18 cellular contexts compared by ENCODE assay signal in genomic region chr6:142764306-142764705, GRCh38.
"Had no signal": no experiment of that assay in that cellular context is flagged by ENCODE, and none has a peak within 500 bp of the region (broad histone marks: within the 10 kb centered on the region; RNA-seq: fewer than 3 reads in every experiment).

No MANE protein-coding gene starts in this region.

- DNase-seq: activated B cell treated with CpG ODN at 0.5 μM for 24 hours; activated CD4-positive, alpha-beta T cell treated with anti-CD3 and anti-CD28 coated beads, Interleukin-2, amount 10 ng/mL, durations not matched to agents 24 days and 14 days; activated gamma-delta T cell; activated T-cell treated with anti-CD3 and anti-CD28 coated beads, Interleukin-2, amount 50 U/mL, for 1 hour; colonic mucosa; effector CD4-positive, alpha-beta T cell; foreskin keratinocyte; head of caudate nucleus; islet precursor cell; left lung; mesenchymal stem cell; pancreas; stimulated activated CD4-positive, alpha-beta T cell treated with anti-CD3 and anti-CD28 coated beads, Interleukin-15, amount 100 ng/mL, for 24 hours; stimulated activated CD4-positive, alpha-beta T cell treated with anti-CD3 and anti-CD28 coated beads, Interleukin-4, amount 100 ng/mL, for 4 hours; T-helper 2 cell had no signal

- H3K9me3 Mint-ChIP-seq: activated B cell treated with CpG ODN at 0.5 μM for 24 hours had no signal

- FAIRE-seq: endothelial cell of umbilical vein, pancreas, TTC549 had no signal

- H3K27me3 ChIP-seq: cardiac muscle cell, colonic mucosa, foreskin keratinocyte, left lung, pancreas had no signal

- H3K4me3 ChIP-seq: cardiac muscle cell, colonic mucosa, left lung, pancreas had no signal

- H3K4me3 Mint-ChIP-seq: activated B cell treated with CpG ODN at 0.5 μM for 24 hours; activated CD4-positive, alpha-beta T cell treated with anti-CD3 and anti-CD28 coated beads, Interleukin-2, amount 10 ng/mL, durations not matched to agents 24 days and 14 days had no signal

- H3K27ac Mint-ChIP-seq: activated B cell treated with CpG ODN at 0.5 μM for 24 hours; activated CD4-positive, alpha-beta T cell treated with anti-CD3 and anti-CD28 coated beads, Interleukin-2, amount 10 ng/mL, durations not matched to agents 24 days and 14 days had no signal

- H3K9me3 ChIP-seq: colonic mucosa, left lung, pancreas had no signal

- H3K27ac ChIP-seq: cardiac muscle cell, colonic mucosa, foreskin keratinocyte, left lung, pancreas had no signal

- H3K27me3 Mint-ChIP-seq: activated B cell treated with CpG ODN at 0.5 μM for 24 hours; activated CD4-positive, alpha-beta T cell treated with anti-CD3 and anti-CD28 coated beads, Interleukin-2, amount 10 ng/mL, durations not matched to agents 24 days and 14 days had no signal

- H3K4me1 ChIP-seq: colonic mucosa, left lung, pancreas had no signal

- ATAC-seq: foreskin keratinocyte, left lung, pancreas had no signal

- H3K36me3 ChIP-seq: colonic mucosa had no signal
